In the genomic region with DNA sequence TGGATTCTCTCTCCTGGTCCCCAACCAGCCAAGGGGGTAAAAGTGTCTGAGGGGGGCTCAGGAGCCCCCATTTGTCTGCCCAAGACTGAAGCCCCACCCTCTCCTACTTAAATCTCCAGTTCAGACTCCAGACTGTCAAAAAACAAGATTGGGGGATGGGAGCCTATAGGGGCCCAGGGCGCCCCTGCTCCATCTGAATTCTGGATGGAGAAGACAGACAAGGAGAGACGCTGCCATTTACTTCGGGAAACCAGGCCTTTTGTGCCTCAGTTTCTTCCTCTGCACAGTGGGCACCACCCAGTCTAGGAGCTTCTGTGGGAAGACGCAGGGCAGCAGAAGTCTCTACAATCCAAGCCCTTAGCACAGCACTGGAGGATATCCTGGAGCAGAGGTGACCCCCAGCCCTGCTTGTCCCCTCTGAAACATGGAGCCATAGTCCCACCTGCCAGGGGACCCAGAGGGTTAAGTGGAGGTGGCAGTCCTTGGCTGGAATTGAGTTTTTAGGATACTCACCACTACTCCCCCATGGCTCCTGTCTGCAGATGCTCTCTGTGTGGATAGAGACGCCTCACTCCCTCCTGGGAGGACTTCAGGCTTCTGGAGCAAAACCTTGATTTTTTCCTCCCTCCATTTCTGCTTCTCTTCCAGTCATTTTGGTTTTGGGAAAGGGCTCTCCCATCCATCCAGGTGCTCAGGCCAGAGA, we compare ENCODE assay signal across 1 cellular context.
TF ChIP-seq lines count a peak whose summit lies in the region.

No MANE protein-coding gene starts in this region.

TF ChIP-seq in HCT116, 20 proteins besides CTCF, POLR2A, EP300 and RAD21:
- TF ChIP-seq EGR1 (IDR thresholded peaks at IDR 0.05; ENCODE audit: low read depth): no peak
- TF ChIP-seq CBX3 (IDR thresholded peaks at IDR 0.05; ENCODE audit: low read depth): no peak
- no peak for TF ChIP-seq SP1 (IDR thresholded peaks at IDR 0.05; ENCODE audit: low read depth)
- TF ChIP-seq ZNF274 (IDR thresholded peaks at IDR 0.05; ENCODE audit: low read depth, low read length): no peak
- TF ChIP-seq, protein P1, sequence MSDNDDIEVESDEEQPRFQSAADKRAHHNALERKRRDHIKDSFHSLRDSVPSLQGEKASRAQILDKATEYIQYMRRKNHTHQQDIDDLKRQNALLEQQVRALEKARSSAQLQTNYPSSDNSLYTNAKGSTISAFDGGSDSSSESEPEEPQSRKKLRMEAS (IDR thresholded peaks at IDR 0.05): no peak
- no peak for TF ChIP-seq SRF (IDR thresholded peaks at IDR 0.05; ENCODE audit: low read depth)
- TF ChIP-seq ELF1 (IDR thresholded peaks at IDR 0.05; ENCODE audit: borderline replicate concordance, low read depth): no peak
- TF ChIP-seq, protein P2, sequence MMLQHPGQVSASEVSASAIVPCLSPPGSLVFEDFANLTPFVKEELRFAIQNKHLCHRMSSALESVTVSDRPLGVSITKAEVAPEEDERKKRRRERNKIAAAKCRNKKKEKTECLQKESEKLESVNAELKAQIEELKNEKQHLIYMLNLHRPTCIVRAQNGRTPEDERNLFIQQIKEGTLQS (IDR thresholded peaks at IDR 0.05): no peak
- no peak for TF ChIP-seq EZH2phosphoT487 (IDR thresholded peaks at IDR 0.05; ENCODE audit: borderline replicate concordance)
- no peak for TF ChIP-seq ZBTB33 (IDR thresholded peaks at IDR 0.05; ENCODE audit: extremely low read depth, insufficient replicate concordance, low read length)
- TF ChIP-seq ZFX (IDR thresholded peaks at IDR 0.05): no peak
- no peak for TF ChIP-seq SIN3A (IDR thresholded peaks at IDR 0.05; ENCODE audit: low read depth)
- TF ChIP-seq, protein P3, sequence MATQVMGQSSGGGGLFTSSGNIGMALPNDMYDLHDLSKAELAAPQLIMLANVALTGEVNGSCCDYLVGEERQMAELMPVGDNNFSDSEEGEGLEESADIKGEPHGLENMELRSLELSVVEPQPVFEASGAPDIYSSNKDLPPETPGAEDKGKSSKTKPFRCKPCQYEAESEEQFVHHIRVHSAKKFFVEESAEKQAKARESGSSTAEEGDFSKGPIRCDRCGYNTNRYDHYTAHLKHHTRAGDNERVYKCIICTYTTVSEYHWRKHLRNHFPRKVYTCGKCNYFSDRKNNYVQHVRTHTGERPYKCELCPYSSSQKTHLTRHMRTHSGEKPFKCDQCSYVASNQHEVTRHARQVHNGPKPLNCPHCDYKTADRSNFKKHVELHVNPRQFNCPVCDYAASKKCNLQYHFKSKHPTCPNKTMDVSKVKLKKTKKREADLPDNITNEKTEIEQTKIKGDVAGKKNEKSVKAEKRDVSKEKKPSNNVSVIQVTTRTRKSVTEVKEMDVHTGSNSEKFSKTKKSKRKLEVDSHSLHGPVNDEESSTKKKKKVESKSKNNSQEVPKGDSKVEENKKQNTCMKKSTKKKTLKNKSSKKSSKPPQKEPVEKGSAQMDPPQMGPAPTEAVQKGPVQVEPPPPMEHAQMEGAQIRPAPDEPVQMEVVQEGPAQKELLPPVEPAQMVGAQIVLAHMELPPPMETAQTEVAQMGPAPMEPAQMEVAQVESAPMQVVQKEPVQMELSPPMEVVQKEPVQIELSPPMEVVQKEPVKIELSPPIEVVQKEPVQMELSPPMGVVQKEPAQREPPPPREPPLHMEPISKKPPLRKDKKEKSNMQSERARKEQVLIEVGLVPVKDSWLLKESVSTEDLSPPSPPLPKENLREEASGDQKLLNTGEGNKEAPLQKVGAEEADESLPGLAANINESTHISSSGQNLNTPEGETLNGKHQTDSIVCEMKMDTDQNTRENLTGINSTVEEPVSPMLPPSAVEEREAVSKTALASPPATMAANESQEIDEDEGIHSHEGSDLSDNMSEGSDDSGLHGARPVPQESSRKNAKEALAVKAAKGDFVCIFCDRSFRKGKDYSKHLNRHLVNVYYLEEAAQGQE (IDR thresholded peaks at IDR 0.05; ENCODE audit: low read depth): no peak
TF ChIP-seq in HCT116: peak in this region for 0.
